In genomic region chr6:39540454-39540853, GRCh38 we compare ENCODE assay signal across 34 cellular contexts.
"Had no signal": no experiment of that assay in that cellular context is flagged by ENCODE, and none has a peak within 500 bp of the region (broad histone marks: within the 10 kb centered on the region; RNA-seq: fewer than 3 reads in every experiment).

No MANE protein-coding gene starts in this region.

- H3K9me3 ChIP-seq: MG63 had no signal

- H3K4me3 ChIP-seq: MG63 had no signal

- DNase-seq: Karpas-422, Kasumi-1, MG63, MM.1S, MV-4-11, NCI-H1048, NCI-H1092, NCI-H1092 treated with DMSO at 0.1 percent for 48 hours, NCI-H1105, NCI-H1105 treated with DMSO at 0.1 percent for 48 hours, NCI-H1417, NCI-H1417 treated with DMSO at 0.1 percent for 48 hours, NCI-H1436, NCI-H1436 treated with DMSO at 0.1 percent for 48 hours, NCI-H146, NCI-H1694, NCI-H1694 treated with DMSO at 0.1 percent for 48 hours, NCI-H187, NCI-H187 treated with DMSO at 0.1 percent for 48 hours, NCI-H1930, NCI-H2029, NCI-H2029 treated with DMSO at 0.1 percent for 48 hours, NCI-H2081, NCI-H2081 treated with DMSO at 0.1 percent for 48 hours, NCI-H2107, NCI-H2171, NCI-H2171 treated with DMSO at 0.1 percent for 48 hours, NCI-H2227 treated with DMSO at 0.1 percent for 48 hours, NCI-H226, NCI-H345, NCI-H446, NCI-H446 treated with DMSO at 0.1 percent for 48 hours, NCI-H510A, NCI-H510A treated with DMSO at 0.1 percent for 48 hours had no signal

- H3K27me3 ChIP-seq: MG63 had no signal

- H3K36me3 ChIP-seq: MG63 had no signal
